In genomic region chr16:57867000-57867561, GRCh38 we compare ENCODE assay signal across 1 cellular context.
TF ChIP-seq lines count a peak whose summit lies in the region.

No MANE protein-coding gene starts in this region.

TF ChIP-seq in neural cell, 6 proteins besides CTCF, POLR2A, EP300 and RAD21:
- TF ChIP-seq MXI1 (conservative IDR thresholded peaks at IDR 0.05; ENCODE audit: poor library complexity, severe bottlenecking) (no peak), POLR2AphosphoS5 (IDR thresholded peaks at IDR 0.05) (peak; percentile 32), TAF1 (IDR thresholded peaks at IDR 0.05; ENCODE audit: low read depth) (no peak)
TF ChIP-seq in neural cell: peak in this region for 1.
